8 cellular contexts compared by ENCODE assay signal in the genomic region with DNA sequence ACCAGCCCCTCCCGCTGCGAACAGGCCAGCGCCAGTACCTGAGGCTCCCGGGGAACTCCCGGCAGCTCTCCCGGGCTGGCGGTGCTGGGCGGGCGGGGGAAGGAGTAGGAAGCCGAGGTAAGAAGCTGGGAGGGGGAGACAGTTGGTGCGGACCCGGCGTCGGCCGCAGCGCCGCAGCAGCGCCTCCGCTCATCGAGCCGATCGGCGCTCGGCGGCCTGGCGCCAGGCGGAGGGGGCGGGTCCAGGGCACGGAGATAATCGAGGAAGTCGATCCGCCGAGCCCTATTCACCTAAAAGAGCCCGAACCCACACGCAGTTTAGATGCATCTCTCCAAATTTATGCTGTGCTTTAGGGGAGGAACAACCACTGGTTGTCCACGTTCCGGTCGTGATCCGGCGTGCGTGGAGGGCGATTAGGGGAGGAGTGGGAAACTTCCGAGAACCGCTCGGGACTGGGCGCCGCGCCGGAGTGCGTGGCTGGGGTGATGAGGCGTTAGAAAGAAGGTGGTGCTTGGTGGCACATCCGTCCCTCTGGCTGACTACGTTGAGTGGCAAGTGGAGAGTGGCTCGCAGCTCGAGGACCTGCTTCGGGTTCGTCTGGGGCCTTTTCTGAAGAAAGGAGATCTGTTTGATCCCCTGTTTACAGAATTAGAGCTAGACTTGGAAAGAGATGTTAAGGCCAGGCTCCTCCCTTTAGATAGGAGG. TPM values are rescaled to one million over a fixed set of nuclear protein-coding genes. Genes with fewer than 3 reads are reported as not detected.
DNase-seq lines count a peak whose midpoint lies in the region; ATAC-seq and TF ChIP-seq lines count a peak whose summit lies in the region.

TSS of gene VAMP4 (minus strand) at position 194 of the 705 bp plus-strand sequence. CDS start 3,651 bp downstream, outside the sequence.

- H3K36me3 Mint-ChIP-seq in nephron (ENCODE audit: low read depth), result peaks cover 5% of the 10 kb centered on the region

- H3K4me3 Mint-ChIP-seq in nephron, result peak within 1 kb of the TSS; percentile 100

- peak within 1 kb of the TSS; percentile 83 for H3K4me3 ChIP-seq in LNCaP clone FGC (ENCODE audit: low read depth, low read length)
- H3K4me3 ChIP-seq in fibroblast of pulmonary artery (replicated peaks; ENCODE audit: low read depth, low read length), result peak within 1 kb of the TSS; percentile 82

- no peaks in the 10 kb centered on the region for H3K9me3 Mint-ChIP-seq in nephron

- peak; percentile 93 for TF ChIP-seq POLR2A in Raji (IDR thresholded peaks at IDR 0.05; ENCODE audit: insufficient read depth, low read depth, low read length)

- DNase-seq in ELR (ENCODE audit: low read depth), result peak; percentile 88
- DNase-seq in H4 (ENCODE audit: low spot score), result peak; percentile 70
- DNase-seq in LNCaP clone FGC (ENCODE audit: low read depth), result peak; percentile 52
- peak; percentile 95 for DNase-seq in activated effector memory CD4-positive, alpha-beta T cell treated with anti-CD3 and anti-CD28 coated beads, Interleukin-2, amount 50 U/mL, for 16 hours
- peak; percentile 77 for DNase-seq in fibroblast of pulmonary artery (ENCODE audit: low read depth)
- DNase-seq in stimulated activated naive CD8-positive, alpha-beta T cell treated with anti-CD3 and anti-CD28 coated beads, Interleukin-15, Interleukin-2, amounts not matched to agents 100 U/mL and 50 U/mL, for 24 hours, result peak; percentile 89

- H3K27ac Mint-ChIP-seq in nephron, result peak within 1 kb of the TSS; percentile 100

- H3K27me3 Mint-ChIP-seq in nephron (ENCODE audit: low read depth), result no peaks in the 10 kb centered on the region

- H3K4me1 Mint-ChIP-seq in nephron, result peaks cover 28% of the 10 kb centered on the region

- TF ChIP-seq CTCF in LNCaP clone FGC (IDR thresholded peaks at IDR 0.05; ENCODE audit: control insufficient read depth, extremely low read depth, insufficient read depth), result no peak
- TF ChIP-seq CTCF in fibroblast of pulmonary artery (IDR thresholded peaks at IDR 0.05; ENCODE audit: low read length, missing control alignments), result no peak
- no peak for TF ChIP-seq CTCF in nephron (IDR thresholded peaks at IDR 0.05; ENCODE audit: unreplicated experiment in 3 of 3)

- ATAC-seq in stimulated activated naive CD8-positive, alpha-beta T cell treated with anti-CD3 and anti-CD28 coated beads, Interleukin-15, Interleukin-2, amounts not matched to agents 100 U/mL and 50 U/mL, for 24 hours, result peak; percentile 93

RNA-seq across cellular contexts. Expression of gene VAMP4, which starts in this region (rescaled TPM):
- total RNA-seq in H4 (2014; rRNA removed; shearing (Covaris generic)), result 7.4 and 9.5 TPM in 2 replicates

Comparison
In these comparisons a context has a peak if more than half of its experiments do, and no peak if none do; other contexts are left out.
1. Peak in every context shown above with its lines: DNase-seq, ATAC-seq and H3K4me3 ChIP-seq.